ENCODE assay signal across 1 cellular context in the genomic region with DNA sequence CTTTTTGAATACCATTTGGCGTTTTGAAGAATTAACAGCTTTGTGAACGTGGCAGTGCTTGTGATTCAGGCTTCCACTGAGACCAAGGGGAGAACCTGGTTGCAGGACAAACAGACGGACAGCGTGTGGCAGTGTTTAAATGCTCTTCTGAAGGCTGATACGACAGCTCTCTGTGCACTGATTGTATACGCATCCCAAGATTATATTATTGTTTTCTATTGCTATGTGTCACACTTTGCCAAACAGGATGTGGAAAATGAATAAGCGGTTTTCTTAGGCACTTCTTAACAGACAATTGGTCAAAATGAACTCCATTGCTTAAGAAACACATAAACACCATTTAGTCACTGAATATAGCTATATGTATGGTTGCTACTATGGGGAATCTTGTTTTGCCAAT.
TF ChIP-seq lines count a peak whose summit lies in the region.

No MANE protein-coding gene starts in this region.

TF ChIP-seq in IMR-90, 13 proteins besides CTCF, POLR2A, EP300 and RAD21:
- peak; percentile 34; the same call in 1 of the 2 replicates for TF ChIP-seq CEBPB (IDR thresholded peaks at IDR 0.05; ENCODE audit: low read depth, low read length)
